Comparison of ENCODE assay signal across 11 cellular contexts in genomic region chr1:232968965-232969364, GRCh38. TPM values are rescaled to one million over a fixed set of nuclear protein-coding genes. Genes with fewer than 3 reads are reported as not detected.
A peak's percentile ranks its signal among the peaks of the same experiment; 100 is the strongest.
DNase-seq lines count a peak whose midpoint lies in the region; ATAC-seq and TF ChIP-seq lines count a peak whose summit lies in the region.
"Had no signal": no experiment of that assay in that cellular context is flagged by ENCODE, and none has a peak within 500 bp of the region (broad histone marks: within the 10 kb centered on the region; RNA-seq: fewer than 3 reads in every experiment).

No MANE protein-coding gene starts in this region.

- intact Hi-C loops in activated CD8-positive, alpha-beta T cell treated with anti-CD3 and anti-CD28 coated beads for 36 hours (cut with micrococcal nuclease), result no loop called here
- intact Hi-C loops in left ventricle myocardium inferior (cut with micrococcal nuclease) (no loop called here), Calu3 (cut with micrococcal nuclease; ENCODE audit: unreplicated experiment) (no loop called here)

- DNase-seq in AG10803 (ENCODE audit: low read depth), result peak; percentile 51
- DNase-seq in activated CD8-positive, alpha-beta T cell treated with anti-CD3 and anti-CD28 coated beads for 36 hours, result peak; percentile 27
- peak; percentile 61 for DNase-seq in left ventricle myocardium inferior
- DNase-seq in ureter (ENCODE audit: low spot score), result no peak
- DNase-seq in Calu3, result no peak
- DNase-seq in COLO668 (lab: John Stamatoyannopoulos, UW; ENCODE audit: unreplicated experiment), result no peak
- no peak for DNase-seq in NCI-H748 (lab: John Stamatoyannopoulos, UW; ENCODE audit: unreplicated experiment)
- DNase-seq: PC-9 had no signal

- H3K27me3 ChIP-seq in left ventricle myocardium inferior (ENCODE audit: low read depth), result no peaks in the 10 kb centered on the region

- H3K9me3 Mint-ChIP-seq in activated CD8-positive, alpha-beta T cell treated with anti-CD3 and anti-CD28 coated beads for 36 hours, result peaks cover 17% of the 10 kb centered on the region
- H3K9me3 Mint-ChIP-seq in Calu3 (ENCODE audit: low read depth, unreplicated experiment), result peaks cover 15% of the 10 kb centered on the region

- no TSS peak for BruUV-seq in Calu3 (replicated peaks; lab: Mats Ljungman, UMichigan)

- no peak overlapping the region for H3K4me3 Mint-ChIP-seq in activated CD8-positive, alpha-beta T cell treated with anti-CD3 and anti-CD28 coated beads for 36 hours
- H3K4me3 Mint-ChIP-seq in Calu3 (ENCODE audit: low read depth, unreplicated experiment), result no peak overlapping the region
- H3K4me3 Mint-ChIP-seq: CD14-positive monocyte had no signal

- TF ChIP-seq CTCF in AG10803 (conservative IDR thresholded peaks at IDR 0.05; ENCODE audit: low read length), result no peak
- no peak for TF ChIP-seq CTCF in activated CD8-positive, alpha-beta T cell treated with anti-CD3 and anti-CD28 coated beads for 36 hours (IDR thresholded peaks at IDR 0.05)
- no peak for TF ChIP-seq CTCF in left ventricle myocardium inferior (IDR thresholded peaks at IDR 0.05; ENCODE audit: borderline replicate concordance)
- TF ChIP-seq CTCF in Calu3 (IDR thresholded peaks at IDR 0.05; ENCODE audit: unreplicated experiment), result no peak

- H3K27ac Mint-ChIP-seq in activated CD8-positive, alpha-beta T cell treated with anti-CD3 and anti-CD28 coated beads for 36 hours, result no peak overlapping the region
- H3K27ac Mint-ChIP-seq in Calu3 (ENCODE audit: unreplicated experiment), result no peak overlapping the region

- peak overlapping the region; percentile 43 for H3K27ac ChIP-seq in left ventricle myocardium inferior (replicated peaks)
- H3K27ac ChIP-seq: KMS-11, PC-9 had no signal

- ATAC-seq in HG02763 (IDR thresholded peaks at IDR 0.05; ENCODE audit: unreplicated experiment), result peak; percentile 49
- no peak for ATAC-seq in activated CD8-positive, alpha-beta T cell treated with anti-CD3 and anti-CD28 coated beads for 36 hours

- H3K4me1 ChIP-seq in left ventricle myocardium inferior, result peaks cover 63% of the 10 kb centered on the region

- H3K27me3 Mint-ChIP-seq in activated CD8-positive, alpha-beta T cell treated with anti-CD3 and anti-CD28 coated beads for 36 hours, result no peaks in the 10 kb centered on the region
- no peaks in the 10 kb centered on the region for H3K27me3 Mint-ChIP-seq in Calu3 (ENCODE audit: unreplicated experiment)

- H3K36me3 Mint-ChIP-seq in activated CD8-positive, alpha-beta T cell treated with anti-CD3 and anti-CD28 coated beads for 36 hours (ENCODE audit: low read depth), result peaks cover 55% of the 10 kb centered on the region
- H3K36me3 Mint-ChIP-seq in Calu3 (ENCODE audit: insufficient read depth, unreplicated experiment), result peaks cover 8% of the 10 kb centered on the region

- H3K4me1 Mint-ChIP-seq in activated CD8-positive, alpha-beta T cell treated with anti-CD3 and anti-CD28 coated beads for 36 hours (ENCODE audit: low read depth), result peaks cover 16% of the 10 kb centered on the region
- no peaks in the 10 kb centered on the region for H3K4me1 Mint-ChIP-seq in Calu3 (ENCODE audit: low read depth, unreplicated experiment)

- CTCF ChIA-PET in activated CD8-positive, alpha-beta T cell treated with anti-CD3 and anti-CD28 coated beads for 36 hours (lab: Charles Lee), result interaction anchor here (1.0 to 1.4 kb wide), 2 partner anchors 16 to 45 kb away, joined by 4 to 5 read pairs; no protein-coding TSS in a partner anchor
- CTCF ChIA-PET in Calu3 (lab: Charles Lee), result no interaction called here

- POLR2A ChIA-PET in activated CD8-positive, alpha-beta T cell treated with anti-CD3 and anti-CD28 coated beads for 36 hours (lab: Charles Lee), result no interaction called here

- peaks cover 12% of the 10 kb centered on the region for H3K9me3 ChIP-seq in left ventricle myocardium inferior (replicated peaks)

- H3K4me3 ChIP-seq in AG10803 (ENCODE audit: low read length) (no peak overlapping the region), left ventricle myocardium inferior (no peak overlapping the region)
- H3K4me3 ChIP-seq: PC-9 had no signal

- H3K36me3 ChIP-seq in left ventricle myocardium inferior, result peaks cover 38% of the 10 kb centered on the region

RNA-seq across cellular contexts. Expression of gene NTPCR, which starts 18.6 kb away (rescaled TPM):
- total RNA-seq in activated CD8-positive, alpha-beta T cell treated with anti-CD3 and anti-CD28 coated beads for 36 hours, result 10 to 100 TPM; 30.4 to 35.0 TPM
- total RNA-seq in left ventricle myocardium inferior (47.6 TPM), ureter (49.0 TPM), Calu3 (2022) (38.2 and 39.2 TPM in 2 replicates)

Comparison
In these comparisons a context has a peak if more than half of its experiments do, and no peak if none do; other contexts are left out.
1. DNase-seq: peak in AG10803 (single experiment), activated CD8-positive, alpha-beta T cell treated with anti-CD3 and anti-CD28 coated beads for 36 hours (single experiment) and left ventricle myocardium inferior (single experiment); none in ureter (single experiment), Calu3 (single experiment), COLO668 (single experiment) and NCI-H748 (single experiment).